Comparison of ENCODE assay signal across 17 cellular contexts in the genomic region with DNA sequence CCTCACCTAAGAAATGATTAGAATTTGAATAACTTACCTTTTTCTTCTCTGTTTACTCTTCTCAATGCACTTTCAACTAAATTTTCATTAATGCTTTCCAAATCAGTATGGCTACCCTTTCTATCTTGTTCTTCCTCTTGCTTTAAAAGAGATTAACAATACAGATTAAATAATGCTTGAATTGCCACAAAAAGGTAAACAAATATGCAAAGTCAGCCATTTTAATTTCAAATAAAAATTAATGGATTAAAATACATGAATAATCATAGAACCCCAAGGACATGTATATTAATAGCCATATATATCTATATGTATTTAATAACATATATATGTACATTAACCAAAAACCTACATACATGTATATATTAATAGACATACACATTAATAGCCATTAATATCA. TPM values are rescaled to one million over a fixed set of nuclear protein-coding genes. Genes with fewer than 3 reads are reported as not detected.
DNase-seq lines count a peak whose midpoint lies in the region; ATAC-seq, FAIRE-seq and TF ChIP-seq lines count a peak whose summit lies in the region.
"Had no signal": no experiment of that assay in that cellular context is flagged by ENCODE, and none has a peak within 500 bp of the region (broad histone marks: within the 10 kb centered on the region; RNA-seq: fewer than 3 reads in every experiment).

No MANE protein-coding gene starts in this region.

- dilution Hi-C loops in IMR-90 (cut with HindIII; ENCODE audit: low sequenced_read_pairs, unreplicated experiment): no loop called here

- H2AK9ac ChIP-seq in IMR-90 (replicated peaks; ENCODE audit: low read depth, low read length, poor library complexity): no peak overlapping the region

- no peaks in the 10 kb centered on the region for H3K79me2 ChIP-seq in H1 (ENCODE audit: control insufficient read depth in 1 of 2, insufficient read depth in 2 of 2, low read length in 2 of 2)

- no peaks in the 10 kb centered on the region for H3K79me1 ChIP-seq in IMR-90 (ENCODE audit: low read depth in 1 of 2, low read length in 2 of 2)
- H3K79me1 ChIP-seq in H1 (ENCODE audit: low read depth, low read length): no peaks in the 10 kb centered on the region

- H3K9me1 ChIP-seq in IMR-90 (ENCODE audit: insufficient read depth, low read length): no peaks in the 10 kb centered on the region

- no peaks in the 10 kb centered on the region for H3K27me3 ChIP-seq in IMR-90 (ENCODE audit: control insufficient read depth, insufficient read depth, low read length)
- H3K27me3 ChIP-seq in H1 (replicated peaks in 1 of 4; ENCODE audit: control insufficient read depth in 3 of 4, extremely low read depth in 1 of 4, insufficient read depth in 3 of 4, low read length in 3 of 4): no peaks in the 10 kb centered on the region
- H3K27me3 ChIP-seq: BLaER1 had no signal

- H3K23ac ChIP-seq in IMR-90 (ENCODE audit: low read depth, low read length): no peak overlapping the region
- H3K23ac ChIP-seq in H1 (ENCODE audit: insufficient read length): no peak overlapping the region

- intact Hi-C loops in IMR-90 (cut with micrococcal nuclease): no loop called here

- TF ChIP-seq POLR2A in A549 (IDR thresholded peaks at IDR 0.05; ENCODE audit: low read length) (no peak), IMR-90 (IDR thresholded peaks at IDR 0.05; ENCODE audit: low read depth, low read length) (no peak), H1 (IDR thresholded peaks at IDR 0.05; ENCODE audit: control extremely low read depth in 1 of 2, low read depth in 2 of 2, low read length in 2 of 2) (no peak)

- H3K23me2 ChIP-seq in H1 (ENCODE audit: low read depth, low read length): no peaks in the 10 kb centered on the region

- no peak overlapping the region for H4K91ac ChIP-seq in IMR-90 (ENCODE audit: insufficient read depth, low read depth, low read length)
- no peak overlapping the region for H4K91ac ChIP-seq in H1 (replicated peaks; ENCODE audit: insufficient read length, low read length)

- FAIRE-seq in A549 (lab: Jason Lieb, UNC): no peak
- FAIRE-seq in H1 (lab: Jason Lieb, UNC): no peak

- H3K14ac ChIP-seq in IMR-90 (replicated peaks; ENCODE audit: low read depth, low read length): no peak overlapping the region
- no peak overlapping the region for H3K14ac ChIP-seq in H1 (ENCODE audit: insufficient read length)

- ATAC-seq in A549 (no peak), IMR-90 (ENCODE audit: low read depth) (no peak)

- H3K4me2 ChIP-seq in A549 (no peak overlapping the region), IMR-90 (ENCODE audit: low read depth, low read length) (no peak overlapping the region), H1 (ENCODE audit: insufficient read depth in 1 of 2, low read depth in 2 of 2, low read length in 2 of 2) (no peak overlapping the region)
- H3K4me2 ChIP-seq: BLaER1 had no signal

- H4K20me1 ChIP-seq in IMR-90 (ENCODE audit: insufficient read depth, low read length) (no peaks in the 10 kb centered on the region), H1 (replicated peaks in 1 of 2; ENCODE audit: control insufficient read depth in 1 of 2, insufficient read depth in 2 of 2, low read length in 2 of 2) (peaks cover 0 to 1% of the 10 kb centered on the region in 2 experiments)
- H4K20me1 ChIP-seq: BLaER1 had no signal

- H3K9ac ChIP-seq in IMR-90 (ENCODE audit: low read depth, low read length) (no peak overlapping the region), H1 (replicated peaks in 1 of 4; ENCODE audit: extremely low read depth in 1 of 4, low read depth in 3 of 4, low read length in 3 of 4) (no peak overlapping the region)
- H3K9ac ChIP-seq: BLaER1 had no signal

- TF ChIP-seq EP300 in A549 (IDR thresholded peaks at IDR 0.05): no peak
- no peak for TF ChIP-seq EP300 in H1 (IDR thresholded peaks at IDR 0.05; ENCODE audit: borderline replicate concordance in 1 of 2, low read depth in 2 of 2, low read length in 2 of 2)

- H4K5ac ChIP-seq in IMR-90 (ENCODE audit: low read depth, low read length) (no peak overlapping the region), H1 (ENCODE audit: insufficient read length, low read depth, low read length) (no peak overlapping the region)

- H2AFZ ChIP-seq in IMR-90 (replicated peaks; ENCODE audit: low read length, poor library complexity) (no peak overlapping the region), H1 (ENCODE audit: low read length) (no peak overlapping the region)

- peaks cover 16% of the 10 kb centered on the region for H3K36me3 ChIP-seq in IMR-90 (ENCODE audit: control insufficient read depth, insufficient read depth, low read length)
- H3K36me3 ChIP-seq in H1 (ENCODE audit: control insufficient read depth in 2 of 4, insufficient read depth in 4 of 4, low read length in 3 of 4): peaks cover 0 to 19% (median 3%) of the 10 kb centered on the region in 4 experiments; a peak in 6 of 8 replicates
- H3K36me3 ChIP-seq: BLaER1 had no signal

- no peak for TF ChIP-seq CTCF in A549 (IDR thresholded peaks at IDR 0.05)
- no peak for TF ChIP-seq CTCF in IMR-90 (conservative IDR thresholded peaks at IDR 0.05; ENCODE audit: low read depth, low read length)
- TF ChIP-seq CTCF in H1 (IDR thresholded peaks at IDR 0.05; ENCODE audit: control extremely low read depth in 1 of 3, insufficient read depth in 1 of 3, low read depth in 1 of 3, low read length in 3 of 3): no peak

- no peak for DNase-seq in A549 (ENCODE audit: low read depth in 1 of 2, low spot score in 1 of 2)
- no peak for DNase-seq in IMR-90
- DNase-seq in H1 (ENCODE audit: low read depth in 1 of 2, low spot score in 2 of 2): no peak
- no peak for DNase-seq in NCI-H524 treated with DMSO at 0.1 percent for 48 hours (lab: John Stamatoyannopoulos, UW)
- DNase-seq in stimulated activated CD4-positive, alpha-beta T cell treated with anti-CD3 and anti-CD28 coated beads, Interleukin-4, amount 100 ng/mL, for 1 hour: no peak
- DNase-seq in activated CD4-positive, alpha-beta T cell treated with anti-CD3 and anti-CD28 coated beads for 1 hour: no peak
- DNase-seq: CD4-positive, alpha-beta memory T cell; DMS153; DMS79; GF-D8; GOT3; H9; KG1 had no signal

- CTCF ChIA-PET in A549 (lab: Yijun Ruan, JAX): interaction anchor here (0.7 kb wide), 1 partner anchor 241 kb away, joined by 3 read pairs; no protein-coding TSS in a partner anchor
- CTCF ChIA-PET in IMR-90 (lab: Yijun Ruan, JAX): interaction anchor here (1.6 kb wide), 1 partner anchor 9 kb away, joined by 5 read pairs; no protein-coding TSS in a partner anchor
- CTCF ChIA-PET in H1 (lab: Charles Lee; ENCODE audit: partially characterized antibody): no interaction called here

- H2BK5ac ChIP-seq in IMR-90 (ENCODE audit: low read depth, low read length, poor library complexity, severe bottlenecking) (no peak overlapping the region), H1 (ENCODE audit: low read depth, low read length) (no peak overlapping the region)

- no peak overlapping the region for H2BK12ac ChIP-seq in H1 (ENCODE audit: low read depth, low read length)

- POLR2A ChIA-PET in A549 (lab: Yijun Ruan, JAX) (no interaction called here), IMR-90 (lab: Charles Lee; ENCODE audit: unreplicated experiment) (no interaction called here), H1 (lab: Charles Lee; ENCODE audit: partially characterized antibody) (no interaction called here)

- H2BK15ac ChIP-seq in IMR-90 (ENCODE audit: low read depth, low read length): no peak overlapping the region
- H2BK15ac ChIP-seq in H1 (ENCODE audit: low read length): no peak overlapping the region

- H3K18ac ChIP-seq in IMR-90 (ENCODE audit: low read depth, low read length) (no peak overlapping the region), H1 (ENCODE audit: extremely low read depth, low read length) (no peak overlapping the region)

- H2BK20ac ChIP-seq in IMR-90 (ENCODE audit: low read depth, low read length) (no peak overlapping the region), H1 (ENCODE audit: low read length) (no peak overlapping the region)

- H3K4me3 ChIP-seq in A549 (no peak overlapping the region), IMR-90 (ENCODE audit: insufficient read depth, low read depth, low read length) (no peak overlapping the region), H1 (ENCODE audit: extremely low read depth in 1 of 4, insufficient read depth in 2 of 4, low read depth in 3 of 4, low read length in 4 of 4) (no peak overlapping the region)
- H3K4me3 ChIP-seq: BLaER1 had no signal

- in situ Hi-C loops in IMR-90 (cut with MboI; ENCODE audit: low sequenced_read_pairs): loop anchor here (25.0 kb wide), 1 partner anchor 724 kb away; no protein-coding TSS in a partner anchor

- H3K9me3 ChIP-seq in A549 (no peaks in the 10 kb centered on the region), IMR-90 (ENCODE audit: control insufficient read depth, insufficient read depth, low read length) (no peaks in the 10 kb centered on the region), H1 (ENCODE audit: insufficient read depth in 2 of 2, low read depth in 1 of 2, low read length in 1 of 2) (no peaks in the 10 kb centered on the region)
- H3K9me3 ChIP-seq: BLaER1 had no signal

- no peak overlapping the region for H3K4ac ChIP-seq in IMR-90 (ENCODE audit: low read depth, low read length)
- H3K4ac ChIP-seq in H1 (replicated peaks; ENCODE audit: insufficient read length, low read depth, low read length): no peak overlapping the region

- H2AK5ac ChIP-seq in IMR-90 (ENCODE audit: low read depth, low read length): no peak overlapping the region
- H2AK5ac ChIP-seq in H1 (ENCODE audit: low read depth, low read length): no peak overlapping the region

- H4K8ac ChIP-seq in IMR-90 (ENCODE audit: low read depth in 2 of 2, low read length in 2 of 2): no peak overlapping the region
- no peak overlapping the region for H4K8ac ChIP-seq in H1 (ENCODE audit: extremely low read depth, insufficient read depth, low read length)

- no peak overlapping the region for H3K56ac ChIP-seq in IMR-90 (ENCODE audit: extremely low read depth, insufficient read depth, low read length)
- no peak overlapping the region for H3K56ac ChIP-seq in H1 (replicated peaks; ENCODE audit: insufficient read length, low read depth, low read length)

- H3K4me1 ChIP-seq in A549 (no peaks in the 10 kb centered on the region), IMR-90 (ENCODE audit: control insufficient read depth, insufficient read depth, low read length) (no peaks in the 10 kb centered on the region), H1 (replicated peaks in 1 of 4; ENCODE audit: control insufficient read depth in 3 of 4, insufficient read depth in 4 of 4, low read length in 3 of 4) (no peaks in the 10 kb centered on the region)
- H3K4me1 ChIP-seq: BLaER1 had no signal

- H2BK120ac ChIP-seq in IMR-90 (ENCODE audit: low read depth, low read length) (no peak overlapping the region), H1 (replicated peaks; ENCODE audit: low read depth, low read length) (no peak overlapping the region)

- BruUV-seq in IMR-90 (replicated peaks; lab: Mats Ljungman, UMichigan): no TSS peak

- TF ChIP-seq RAD21 in A549 (conservative IDR thresholded peaks at IDR 0.05 in 1 of 2, IDR thresholded peaks at IDR 0.05 in 1 of 2) (no peak), IMR-90 (IDR thresholded peaks at IDR 0.05; ENCODE audit: low read length) (no peak), H1 (IDR thresholded peaks at IDR 0.05 in 1 of 2, conservative IDR thresholded peaks at IDR 0.05 in 1 of 2; ENCODE audit: low read depth in 2 of 2, low read length in 2 of 2) (no peak)

- H3K27ac ChIP-seq in A549: no peak overlapping the region
- no peak overlapping the region for H3K27ac ChIP-seq in IMR-90 (ENCODE audit: insufficient read depth, low read length)
- H3K27ac ChIP-seq in H1 (ENCODE audit: low read depth, low read length): no peak overlapping the region
- H3K27ac ChIP-seq: BLaER1, HL-60 had no signal

RNA-seq across cellular contexts. Expression of a gene that starts 7.9 kb away (rescaled TPM):
- polyA plus RNA-seq in A549 (2011; rRNA removed) (0.17 and 0.23 TPM in 2 replicates), A549 (2017; fragmentation: RNase III; extraction: RNeasy Plus Mini Kit Qiagen cat#74134 plus additional on column Dnase treatment) (0.08 to 0.16 TPM (median 0.09 TPM) in 3 replicates), IMR-90 (2012; rRNA removed) (0.03 TPM in 1 of 2 replicates, not detected in the other), H1 (2011; rRNA removed) (0.12 and 0.17 TPM in 2 replicates)
- polyA plus RNA-seq in A549 (2012; cell fraction: cytosol; rRNA removed): 0.03 and 0.05 TPM in 2 replicates
- polyA plus RNA-seq in A549 (2012; cell fraction: nucleus; rRNA removed): 0.02 and 0.04 TPM in 2 replicates
- 0.12 and 0.15 TPM in 2 replicates for polyA minus RNA-seq in A549 (2011; rRNA and poly(A)+ RNA removed)
- under 0.01 TPM in 1 of 2 replicates, not detected in the other for total RNA-seq in IMR-90 (2012; rRNA removed)
- polyA plus RNA-seq in IMR-90 (2012; cell fraction: cytosol; rRNA removed): 0.01 TPM in 1 of 2 replicates, not detected in the other
- 0.07 TPM in 1 of 2 replicates, not detected in the other for polyA plus RNA-seq in IMR-90 (2012; cell fraction: nucleus; rRNA removed; ENCODE audit: low replicate concordance)
- total RNA-seq in H1 (2021; fragmentation: NEBNext Ultra II Directional; extraction: Animal tissue kit (Norgen Biotek cat#: 25700)): 0.27 and 0.35 TPM in 2 replicates
- polyA plus RNA-seq in H1 (2011; cell fraction: cytosol; rRNA removed): 0.21 TPM
- polyA plus RNA-seq in H1 (2011; cell fraction: nucleus; rRNA removed): 0.20 TPM
- 0.25 to 0.72 TPM (median 0.36 TPM) in 4 replicates for polyA plus RNA-seq in H1 (2012, experiment 1 of 2)
- not detected for polyA plus RNA-seq in H1 (2012, experiment 2 of 2)
- polyA plus RNA-seq in H1 (2013, experiment 1 of 2): 0.36 TPM
- 0.39 TPM for polyA plus RNA-seq in H1 (2013, experiment 2 of 2)
- polyA minus RNA-seq in H1 (2011; rRNA and poly(A)+ RNA removed): 0.10 and 0.13 TPM in 2 replicates
- polyA minus RNA-seq in H1 (2011; cell fraction: cytosol; rRNA and poly(A)+ RNA removed): not detected
- polyA minus RNA-seq in H1 (2011; cell fraction: nucleus; rRNA and poly(A)+ RNA removed): 0.50 TPM
- total RNA-seq: A172; CD4-positive, alpha-beta memory T cell; HT1080 had no signal

RNA-seq across cellular contexts. Expression of a gene that starts 22.6 kb away (rescaled TPM):
- polyA plus RNA-seq in A549 (2011; rRNA removed): 16.9 and 19.3 TPM in 2 replicates
- polyA plus RNA-seq in A549 (2012; cell fraction: cytosol; rRNA removed): 4.3 and 5.9 TPM in 2 replicates
- 3.1 and 8.9 TPM in 2 replicates for polyA plus RNA-seq in A549 (2012; cell fraction: nucleus; rRNA removed)
- 6.5 to 9.3 TPM (median 6.6 TPM) in 3 replicates for polyA plus RNA-seq in A549 (2017; fragmentation: RNase III; extraction: RNeasy Plus Mini Kit Qiagen cat#74134 plus additional on column Dnase treatment)
- 5.3 and 6.8 TPM in 2 replicates for polyA minus RNA-seq in A549 (2011; rRNA and poly(A)+ RNA removed)
- 3.6 and 6.9 TPM in 2 replicates for total RNA-seq in IMR-90 (2012; rRNA removed)
- 7.5 and 9.2 TPM in 2 replicates for polyA plus RNA-seq in IMR-90 (2012; rRNA removed)
- polyA plus RNA-seq in IMR-90 (2012; cell fraction: cytosol; rRNA removed): 1.1 and 3.0 TPM in 2 replicates
- polyA plus RNA-seq in IMR-90 (2012; cell fraction: nucleus; rRNA removed; ENCODE audit: low replicate concordance): 2.5 and 29.4 TPM in 2 replicates
- total RNA-seq in H1 (2021; fragmentation: NEBNext Ultra II Directional; extraction: Animal tissue kit (Norgen Biotek cat#: 25700)): 24.5 and 26.0 TPM in 2 replicates
- 9.0 and 11.4 TPM in 2 replicates for polyA plus RNA-seq in H1 (2011; rRNA removed)
- polyA plus RNA-seq in H1 (2011; cell fraction: cytosol; rRNA removed): 20.5 TPM
- polyA plus RNA-seq in H1 (2011; cell fraction: nucleus; rRNA removed): 5.7 TPM
- 12.2 to 16.2 TPM (median 12.7 TPM) in 4 replicates for polyA plus RNA-seq in H1 (2012, experiment 1 of 2)
- polyA plus RNA-seq in H1 (2012, experiment 2 of 2): 1.3 TPM
- polyA plus RNA-seq in H1 (2013, experiment 1 of 2): 44.5 TPM
- polyA plus RNA-seq in H1 (2013, experiment 2 of 2): 41.8 TPM
- 5.6 and 5.9 TPM in 2 replicates for polyA minus RNA-seq in H1 (2011; rRNA and poly(A)+ RNA removed)
- polyA minus RNA-seq in H1 (2011; cell fraction: cytosol; rRNA and poly(A)+ RNA removed): 10.2 TPM
- 10.4 TPM for polyA minus RNA-seq in H1 (2011; cell fraction: nucleus; rRNA and poly(A)+ RNA removed)
